Comparison of ENCODE assay signal across 9 cellular contexts in the genomic region with DNA sequence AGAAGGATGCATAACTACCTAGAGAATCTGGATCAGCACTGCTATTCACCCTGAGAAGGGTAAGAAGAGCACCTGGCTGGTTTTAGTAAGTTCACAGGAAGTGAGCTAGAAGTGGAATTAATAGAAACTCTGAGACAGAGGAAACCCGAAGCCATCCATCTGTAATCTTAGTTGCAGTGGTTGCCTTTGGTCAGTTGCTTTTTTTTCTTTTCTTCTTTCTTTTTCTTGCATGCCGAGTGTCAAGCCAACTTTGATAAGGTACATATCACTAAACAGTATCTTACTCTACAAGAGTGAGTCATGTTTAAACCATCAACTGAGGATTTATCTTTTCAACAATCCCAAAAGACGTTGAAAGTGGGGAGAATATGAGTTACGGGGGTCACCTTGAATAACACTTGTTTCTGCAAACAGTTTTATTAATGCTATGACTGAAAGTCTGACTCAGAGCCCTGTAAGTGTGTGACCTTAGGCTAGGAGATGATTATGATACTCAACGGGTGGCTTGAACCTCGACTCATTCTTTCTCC.
DNase-seq lines count a peak whose midpoint lies in the region; ATAC-seq and TF ChIP-seq lines count a peak whose summit lies in the region.
"Had no signal": no experiment of that assay in that cellular context is flagged by ENCODE, and none has a peak within 500 bp of the region (broad histone marks: within the 10 kb centered on the region; RNA-seq: fewer than 3 reads in every experiment).

No MANE protein-coding gene starts in this region.

- H3K79me2 ChIP-seq in DOHH2 (ENCODE audit: control insufficient read depth, low read length): peaks cover 72% of the 10 kb centered on the region

- H4K20me1 ChIP-seq in DOHH2 (ENCODE audit: control insufficient read depth, insufficient read depth, low read depth, low read length): no peaks in the 10 kb centered on the region

- intact Hi-C loops in head of caudate nucleus (cut with DNase I): no loop called here

- no peaks in the 10 kb centered on the region for H3K9me3 ChIP-seq in DOHH2 (ENCODE audit: control insufficient read depth, insufficient read depth, low read length)

- peak overlapping the region; percentile 96 for H3K27ac ChIP-seq in DOHH2 (ENCODE audit: low read depth, low read length)

- peaks cover 53% of the 10 kb centered on the region for H3K4me1 Mint-ChIP-seq in central memory CD8-positive, alpha-beta T cell

- no peak for TF ChIP-seq CTCF in DOHH2 (IDR thresholded peaks at IDR 0.05; ENCODE audit: low read depth, low read length, poor library complexity, severe bottlenecking)

- ATAC-seq in GM19467 (IDR thresholded peaks at IDR 0.05; ENCODE audit: unreplicated experiment) (peak; percentile 74), HG03439 (IDR thresholded peaks at IDR 0.05; ENCODE audit: unreplicated experiment) (peak; percentile 70)
- ATAC-seq in central memory CD8-positive, alpha-beta T cell (replicated peaks; ENCODE audit: extremely low read depth, poor library complexity, severe bottlenecking): peak; percentile 54

- H3K4me3 ChIP-seq in DOHH2 (ENCODE audit: low read length): peak overlapping the region; percentile 74
- H3K4me3 ChIP-seq: lung had no signal

- H3K4me2 ChIP-seq in DOHH2 (ENCODE audit: low read length): peak overlapping the region; percentile 98

- H3K4me3 Mint-ChIP-seq in central memory CD8-positive, alpha-beta T cell: peak overlapping the region; percentile 10

- H3K27me3 ChIP-seq in DOHH2 (ENCODE audit: control insufficient read depth, low read length): no peaks in the 10 kb centered on the region

- peaks cover 25% of the 10 kb centered on the region for H3F3A ChIP-seq in DOHH2 (ENCODE audit: control insufficient read depth, insufficient read depth)

- no peak for DNase-seq in central memory CD8-positive, alpha-beta T cell (ENCODE audit: low spot score in 2 of 2)
- DNase-seq in HPDE6-E6E7 (ENCODE audit: extremely low spot score) (no peak), NCI-H1930 (lab: John Stamatoyannopoulos, UW) (no peak), head of caudate nucleus (no peak)
- DNase-seq in effector CD4-positive, alpha-beta T cell: no peak

- no peaks in the 10 kb centered on the region for H3K9me3 Mint-ChIP-seq in central memory CD8-positive, alpha-beta T cell

- peak overlapping the region; percentile 72 for H3K27ac Mint-ChIP-seq in central memory CD8-positive, alpha-beta T cell (ENCODE audit: low read depth)

- peaks cover 11% of the 10 kb centered on the region for H3K36me3 Mint-ChIP-seq in central memory CD8-positive, alpha-beta T cell (ENCODE audit: insufficient read depth)

- H3K27me3 Mint-ChIP-seq in central memory CD8-positive, alpha-beta T cell: no peaks in the 10 kb centered on the region

- peaks cover 81% of the 10 kb centered on the region for H3K4me1 ChIP-seq in DOHH2 (ENCODE audit: control insufficient read depth, low read length)

- H3K36me3 ChIP-seq in DOHH2 (ENCODE audit: control insufficient read depth, low read length): peaks cover 35% of the 10 kb centered on the region

- H3K9me2 ChIP-seq in DOHH2 (replicated peaks; ENCODE audit: control insufficient read depth, low read length): no peaks in the 10 kb centered on the region
